In genomic region chr10:33190406-33190805, GRCh38 we compare ENCODE assay signal across 18 cellular contexts.
DNase-seq lines count a peak whose midpoint lies in the region; FAIRE-seq and TF ChIP-seq lines count a peak whose summit lies in the region.
"Had no signal": no experiment of that assay in that cellular context is flagged by ENCODE, and none has a peak within 500 bp of the region (broad histone marks: within the 10 kb centered on the region; RNA-seq: fewer than 3 reads in every experiment).

No MANE protein-coding gene starts in this region.

- no peak overlapping the region for H3K4me3 Mint-ChIP-seq in HFFc6
- no peak overlapping the region for H3K4me3 Mint-ChIP-seq in astrocyte (ENCODE audit: unreplicated experiment)
- H3K4me3 Mint-ChIP-seq: CD8-positive, alpha-beta memory T cell; H9 had no signal

- no peak for DNase-seq in HFFc6
- DNase-seq in astrocyte (ENCODE audit: low read depth), result peak; percentile 61
- peak; percentile 33 for DNase-seq in fibroblast of mammary gland (ENCODE audit: low read depth)
- no peak for DNase-seq in osteoblast (ENCODE audit: insufficient read length, low spot score, missing footprints)
- no peak for DNase-seq in EL
- no peak for DNase-seq in NCI-H2227 (lab: John Stamatoyannopoulos, UW; ENCODE audit: unreplicated experiment)
- no peak for DNase-seq in activated CD8-positive, alpha-beta memory T cell treated with anti-CD3 and anti-CD28 coated beads, Interleukin-2, amount 50 U/mL, for 4 hours
- no peak for DNase-seq in GM19240 (ENCODE audit: insufficient read length, low spot score)
- DNase-seq: C1 segment of cervical spinal cord; CD8-positive, alpha-beta memory T cell; H9; Kasumi-1; NCI-H1105; NCI-H2171 treated with DMSO at 0.1 percent for 48 hours; NK-92 treated with Interleukin-12 subunit alpha and Interleukin-12 subunit beta, amount 100 ng/mL, for 24 hours; SHP77 had no signal

- TF ChIP-seq CTCF in HFFc6 (IDR thresholded peaks at IDR 0.05), result no peak
- no peak for TF ChIP-seq CTCF in astrocyte (IDR thresholded peaks at IDR 0.05; ENCODE audit: insufficient read depth, low read depth, low read length)
- no peak for TF ChIP-seq CTCF in fibroblast of mammary gland (conservative IDR thresholded peaks at IDR 0.05; ENCODE audit: control insufficient read depth, insufficient read depth, low read depth, low read length)
- no peak for TF ChIP-seq CTCF in osteoblast (IDR thresholded peaks at IDR 0.05; ENCODE audit: extremely low read depth, low read depth, low read length)

- no peaks in the 10 kb centered on the region for H3K27me3 ChIP-seq in astrocyte (ENCODE audit: insufficient read depth, low read length)
- no peaks in the 10 kb centered on the region for H3K27me3 ChIP-seq in osteoblast (ENCODE audit: insufficient read depth, low read length)

- no peak overlapping the region for H3K27ac ChIP-seq in astrocyte (ENCODE audit: low read depth, low read length)
- H3K27ac ChIP-seq in osteoblast (ENCODE audit: low read depth, low read length), result peak overlapping the region; percentile 34
- H3K27ac ChIP-seq: SK-N-MC had no signal

- H4K20me1 ChIP-seq in astrocyte (ENCODE audit: insufficient read depth, low read length), result no peaks in the 10 kb centered on the region
- no peaks in the 10 kb centered on the region for H4K20me1 ChIP-seq in osteoblast (ENCODE audit: insufficient read depth, low read length)

- H3K4me3 ChIP-seq in astrocyte (ENCODE audit: insufficient read depth, low read depth, low read length) (no peak overlapping the region), fibroblast of mammary gland (ENCODE audit: control insufficient read depth, low read depth, low read length) (no peak overlapping the region), osteoblast (ENCODE audit: insufficient read depth, low read length) (no peak overlapping the region)
- H3K4me3 ChIP-seq: SK-N-MC had no signal

- FAIRE-seq in astrocyte (lab: Jason Lieb, UNC), result no peak
- FAIRE-seq: D721Med had no signal

- H3K4me1 ChIP-seq in astrocyte (ENCODE audit: insufficient read depth, low read length) (peaks cover 26% of the 10 kb centered on the region), osteoblast (ENCODE audit: insufficient read depth, low read length) (peaks cover 29% of the 10 kb centered on the region)

- no peaks in the 10 kb centered on the region for H3K79me2 ChIP-seq in astrocyte (ENCODE audit: insufficient read depth, low read length)
- no peaks in the 10 kb centered on the region for H3K79me2 ChIP-seq in osteoblast (ENCODE audit: insufficient read depth, low read length)

- H3K9me3 Mint-ChIP-seq in HFFc6 (no peaks in the 10 kb centered on the region), astrocyte (ENCODE audit: unreplicated experiment) (peaks cover 2% of the 10 kb centered on the region)
- H3K9me3 Mint-ChIP-seq: CD8-positive, alpha-beta memory T cell; H9 had no signal

- H3K9ac ChIP-seq in astrocyte (ENCODE audit: low read length), result no peak overlapping the region

- 0 out of 2 replicates have a peak overlapping the region, but pooled peaks have one; percentile 11 for H3K27ac Mint-ChIP-seq in HFFc6
- no peak overlapping the region for H3K27ac Mint-ChIP-seq in astrocyte (ENCODE audit: unreplicated experiment)
- H3K27ac Mint-ChIP-seq: CD8-positive, alpha-beta memory T cell; H9 had no signal

- peaks cover 56% of the 10 kb centered on the region for H3K36me3 Mint-ChIP-seq in HFFc6 (ENCODE audit: low read depth)
- H3K36me3 Mint-ChIP-seq in astrocyte (ENCODE audit: low read depth, unreplicated experiment), result peaks cover 9% of the 10 kb centered on the region
- H3K36me3 Mint-ChIP-seq: CD8-positive, alpha-beta memory T cell had no signal

- H3K36me3 ChIP-seq in astrocyte (ENCODE audit: insufficient read depth, low read length) (peaks cover 18% of the 10 kb centered on the region), osteoblast (ENCODE audit: insufficient read depth, low read length) (peaks cover 65% of the 10 kb centered on the region)

- no peaks in the 10 kb centered on the region; the same call in 1 of the 2 replicates for H3K27me3 Mint-ChIP-seq in HFFc6 (ENCODE audit: insufficient read depth)
- no peaks in the 10 kb centered on the region for H3K27me3 Mint-ChIP-seq in astrocyte (ENCODE audit: low read depth, unreplicated experiment)

- H2AFZ ChIP-seq in astrocyte (ENCODE audit: low read depth, low read length) (no peak overlapping the region), osteoblast (ENCODE audit: low read length) (no peak overlapping the region)

- H3K9me3 ChIP-seq in astrocyte (ENCODE audit: insufficient read depth, low read depth, low read length) (no peaks in the 10 kb centered on the region), osteoblast (ENCODE audit: low read depth, low read length) (no peaks in the 10 kb centered on the region)

- H3K4me1 Mint-ChIP-seq in HFFc6 (ENCODE audit: low read depth) (peaks cover 44% of the 10 kb centered on the region), astrocyte (ENCODE audit: low read depth, unreplicated experiment) (peaks cover 17% of the 10 kb centered on the region)

- H3K4me2 ChIP-seq in astrocyte (ENCODE audit: low read length), result no peak overlapping the region
- no peak overlapping the region for H3K4me2 ChIP-seq in osteoblast (ENCODE audit: insufficient read depth, low read length)

Comparison
In these comparisons a context has a peak if more than half of its experiments do, and no peak if none do; other contexts are left out.
1. DNase-seq: peak in astrocyte (single experiment) and fibroblast of mammary gland (single experiment); none in HFFc6 (single experiment), osteoblast (single experiment), EL (single experiment), NCI-H2227 (single experiment), activated CD8-positive, alpha-beta memory T cell treated with anti-CD3 and anti-CD28 coated beads, Interleukin-2, amount 50 U/mL, for 4 hours (single experiment) and GM19240 (single experiment).